Comparison of ENCODE assay signal across 7 cellular contexts in genomic region chr16:8798174-8798527, GRCh38. TPM values are rescaled to one million over a fixed set of nuclear protein-coding genes. Genes with fewer than 3 reads are reported as not detected.
A peak's percentile ranks its signal among the peaks of the same experiment; 100 is the strongest.
DNase-seq lines count a peak whose midpoint lies in the region; ATAC-seq and TF ChIP-seq lines count a peak whose summit lies in the region.

No MANE protein-coding gene starts in this region.

- TF ChIP-seq POLR2A in tibial nerve (IDR thresholded peaks at IDR 0.05), result no peak

- H3K27me3 ChIP-seq in left lung (no peaks in the 10 kb centered on the region), tibial nerve (no peaks in the 10 kb centered on the region)

- DNase-seq in amniotic epithelial cell (ENCODE audit: low read depth) (peak; percentile 52), left lung (no peak), tibial nerve (ENCODE audit: low spot score in 2 of 2) (no peak), NCI-H2227 (lab: John Stamatoyannopoulos, UW; ENCODE audit: unreplicated experiment) (no peak), islet precursor cell (no peak)

- H3K36me3 ChIP-seq in left lung (peaks cover 0 to 33% of the 10 kb centered on the region in 2 donors), tibial nerve (peaks cover 4 to 25% (median 5%) of the 10 kb centered on the region in 3 donors)

- 0 to 2% methylated on average over 6 of the region's 6 CpGs for WGBS in tibial nerve, 2 donors

- ATAC-seq in GM18868 (IDR thresholded peaks at IDR 0.05; ENCODE audit: unreplicated experiment) (peak; percentile 1), HG03439 (IDR thresholded peaks at IDR 0.05; ENCODE audit: unreplicated experiment) (peak; percentile 10), left lung (no peak)

- peak overlapping the region in 1 of 2 donors; percentile 81 for H3K27ac ChIP-seq in left lung
- peak overlapping the region in 3 of 4 donors; percentile 84 to 85 (median 85) for H3K27ac ChIP-seq in tibial nerve

- H3K4me3 ChIP-seq in left lung (peak overlapping the region; percentile 78 to 100), tibial nerve (peak overlapping the region; percentile 96 to 100 (median 100))

- H3K9me3 ChIP-seq in left lung, result no peaks in the 10 kb centered on the region
- H3K9me3 ChIP-seq in tibial nerve, result no peaks in the 10 kb centered on the region

- TF ChIP-seq EP300 in tibial nerve (IDR thresholded peaks at IDR 0.05), result no peak

- TF ChIP-seq CTCF in left lung (IDR thresholded peaks at IDR 0.05), result no peak
- no peak for TF ChIP-seq CTCF in tibial nerve (IDR thresholded peaks at IDR 0.05)

- intact Hi-C loops in left lung (cut with DNase I), result loop anchor here in 1 of 2 donors (10.0 kb wide), 1 partner anchor 133 kb away; no protein-coding TSS in a partner anchor

- H3K4me1 ChIP-seq in left lung (peaks cover 19 to 44% of the 10 kb centered on the region in 2 donors), tibial nerve (peaks cover 4 to 59% (median 24%) of the 10 kb centered on the region in 4 donors)

RNA-seq across cellular contexts. Expression of gene PMM2, which starts 0.5 kb away (rescaled TPM):
- total RNA-seq in left lung (10 to 100 TPM; 35.8 to 38.2 TPM), tibial nerve (10 to 100 TPM; 37.6 to 73.8 (median 52.7) TPM)

RNA-seq across cellular contexts. Expression of gene TMEM186, which starts 0.7 kb away (rescaled TPM):
- total RNA-seq in left lung, result 1 to 10 TPM; 8.8 to 9.8 TPM
- total RNA-seq in tibial nerve, result 1 to 10 TPM; 5.7 to 9.6 (median 7.2) TPM
